ENCODE assay signal across 1 cellular context in genomic region chr16:87043273-87044030, GRCh38.
TF ChIP-seq lines count a peak whose summit lies in the region.

No MANE protein-coding gene starts in this region.

TF ChIP-seq in HEK293, 187 proteins besides CTCF, POLR2A, EP300 and RAD21 (continued from another document):
- TF ChIP-seq ZNF398 (tag by site-specific recombination; IDR thresholded peaks at IDR 0.05), result 0 out of 2 replicates have a peak, but pooled peaks have one; percentile 16
- no peak for TF ChIP-seq ZNF501 (tag by site-specific recombination; IDR thresholded peaks at IDR 0.05)
- TF ChIP-seq KLF8 (tag by site-specific recombination; IDR thresholded peaks at IDR 0.05), result no peak
- no peak for TF ChIP-seq IKZF3 (tag by site-specific recombination; IDR thresholded peaks at IDR 0.05)
